1 cellular context compared by ENCODE assay signal in the genomic region with DNA sequence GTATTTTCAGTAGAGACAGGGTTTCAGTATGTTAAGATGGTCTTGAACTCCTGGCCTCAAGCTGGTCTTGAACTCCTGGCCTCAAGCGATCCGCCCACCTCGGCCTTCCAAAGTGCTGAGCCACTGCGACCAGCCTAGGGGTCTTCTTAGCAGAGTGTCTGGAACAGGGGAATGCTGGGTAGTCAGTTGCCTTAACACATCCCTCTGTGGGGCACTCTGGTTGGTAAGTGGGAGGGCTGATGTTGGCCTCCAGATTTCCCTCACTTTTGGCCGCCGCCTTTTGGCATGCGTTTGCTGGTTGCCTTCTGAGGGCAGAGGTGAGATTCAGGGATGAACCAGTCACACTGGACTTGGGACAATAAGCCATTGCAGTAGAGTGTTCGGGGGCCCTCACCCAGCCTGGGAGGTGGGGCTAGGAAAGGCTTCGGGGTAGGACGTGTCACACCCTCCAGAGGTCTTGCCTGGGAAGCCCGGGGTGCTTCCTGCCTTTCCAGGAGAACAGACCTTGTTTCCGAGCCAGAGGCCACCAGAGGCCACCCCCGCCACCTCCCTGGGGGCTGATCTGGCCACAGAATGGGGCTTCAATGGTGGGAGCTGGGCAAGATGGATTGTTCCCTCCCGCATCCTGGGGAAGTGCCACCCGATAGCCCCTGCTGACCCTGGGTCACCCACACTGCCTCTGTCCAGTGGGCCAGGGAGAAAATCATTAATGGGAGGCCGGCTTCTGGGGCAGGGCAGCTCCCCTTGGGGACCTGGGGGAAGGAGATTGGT.
TF ChIP-seq lines count a peak whose summit lies in the region.

No MANE protein-coding gene starts in this region.

TF ChIP-seq in WTC11, 78 proteins besides CTCF, POLR2A, EP300 and RAD21 (continued from another document):
- TF ChIP-seq, protein P1, sequence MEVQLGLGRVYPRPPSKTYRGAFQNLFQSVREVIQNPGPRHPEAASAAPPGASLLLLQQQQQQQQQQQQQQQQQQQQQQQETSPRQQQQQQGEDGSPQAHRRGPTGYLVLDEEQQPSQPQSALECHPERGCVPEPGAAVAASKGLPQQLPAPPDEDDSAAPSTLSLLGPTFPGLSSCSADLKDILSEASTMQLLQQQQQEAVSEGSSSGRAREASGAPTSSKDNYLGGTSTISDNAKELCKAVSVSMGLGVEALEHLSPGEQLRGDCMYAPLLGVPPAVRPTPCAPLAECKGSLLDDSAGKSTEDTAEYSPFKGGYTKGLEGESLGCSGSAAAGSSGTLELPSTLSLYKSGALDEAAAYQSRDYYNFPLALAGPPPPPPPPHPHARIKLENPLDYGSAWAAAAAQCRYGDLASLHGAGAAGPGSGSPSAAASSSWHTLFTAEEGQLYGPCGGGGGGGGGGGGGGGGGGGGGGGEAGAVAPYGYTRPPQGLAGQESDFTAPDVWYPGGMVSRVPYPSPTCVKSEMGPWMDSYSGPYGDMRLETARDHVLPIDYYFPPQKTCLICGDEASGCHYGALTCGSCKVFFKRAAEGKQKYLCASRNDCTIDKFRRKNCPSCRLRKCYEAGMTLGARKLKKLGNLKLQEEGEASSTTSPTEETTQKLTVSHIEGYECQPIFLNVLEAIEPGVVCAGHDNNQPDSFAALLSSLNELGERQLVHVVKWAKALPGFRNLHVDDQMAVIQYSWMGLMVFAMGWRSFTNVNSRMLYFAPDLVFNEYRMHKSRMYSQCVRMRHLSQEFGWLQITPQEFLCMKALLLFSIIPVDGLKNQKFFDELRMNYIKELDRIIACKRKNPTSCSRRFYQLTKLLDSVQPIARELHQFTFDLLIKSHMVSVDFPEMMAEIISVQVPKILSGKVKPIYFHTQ (CRISPR knock-in tag; IDR thresholded peaks at IDR 0.05) = no peak
- no peak for TF ChIP-seq ETV6 (CRISPR knock-in tag; IDR thresholded peaks at IDR 0.05)
- TF ChIP-seq, protein P2, sequence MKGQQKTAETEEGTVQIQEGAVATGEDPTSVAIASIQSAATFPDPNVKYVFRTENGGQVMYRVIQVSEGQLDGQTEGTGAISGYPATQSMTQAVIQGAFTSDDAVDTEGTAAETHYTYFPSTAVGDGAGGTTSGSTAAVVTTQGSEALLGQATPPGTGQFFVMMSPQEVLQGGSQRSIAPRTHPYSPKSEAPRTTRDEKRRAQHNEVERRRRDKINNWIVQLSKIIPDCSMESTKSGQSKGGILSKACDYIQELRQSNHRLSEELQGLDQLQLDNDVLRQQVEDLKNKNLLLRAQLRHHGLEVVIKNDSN (CRISPR knock-in tag; IDR thresholded peaks at IDR 0.05) = no peak
- no peak for TF ChIP-seq GABPB1 (CRISPR knock-in tag; IDR thresholded peaks at IDR 0.05)
- no peak for TF ChIP-seq JAZF1 (CRISPR knock-in tag; IDR thresholded peaks at IDR 0.05)
- TF ChIP-seq JUN (CRISPR knock-in tag; IDR thresholded peaks at IDR 0.05) = no peak
- TF ChIP-seq MXD4 (CRISPR knock-in tag; IDR thresholded peaks at IDR 0.05; ENCODE audit: borderline replicate concordance) = no peak
- no peak for TF ChIP-seq ZNF416 (CRISPR knock-in tag; IDR thresholded peaks at IDR 0.05)
